Comparison of ENCODE assay signal across 31 cellular contexts in genomic region chr9:18365651-18366050, GRCh38.
"Had no signal": no experiment of that assay in that cellular context is flagged by ENCODE, and none has a peak within 500 bp of the region (broad histone marks: within the 10 kb centered on the region; RNA-seq: fewer than 3 reads in every experiment).

No MANE protein-coding gene starts in this region.

- DNase-seq: activated B cell treated with CpG ODN at 0.5 μM for 24 hours; activated CD4-positive, alpha-beta T cell treated with anti-CD3 and anti-CD28 coated beads, Interleukin-2, amount 50 U/mL, for 1 hour; activated CD8-positive, alpha-beta T cell treated with anti-CD3 and anti-CD28 coated beads for 36 hours; activated naive CD4-positive, alpha-beta T cell; activated T-cell treated with anti-CD3 and anti-CD28 coated beads, Interleukin-2, amount 50 U/mL, for 48 hours; effector memory CD4-positive, alpha-beta T cell; erythroblast; gastrocnemius medialis; hippocampal formation; left cardiac atrium; mammary epithelial cell; naive B cell; nephron progenitor cell; retina; sigmoid colon; small intestine; stimulated activated CD4-positive, alpha-beta T cell treated with anti-CD3 and anti-CD28 coated beads, Interleukin-4, amount 100 ng/mL, for 24 hours; T-helper 17 cell; T1000; uterus had no signal

- H3K36me3 Mint-ChIP-seq: activated naive CD4-positive, alpha-beta T cell treated with anti-CD3 and anti-CD28 coated beads, Interleukin-2, amount 50 U/mL, for 72 hours; mesothelial cell of epicardium; naive B cell; stimulated activated effector memory CD8-positive, alpha-beta T cell treated with anti-CD3 and anti-CD28 coated beads, Interleukin-12 subunit alpha, Interleukin-12 subunit beta, amount 100 ng/mL, for 72 hours; type B pancreatic cell had no signal

- H3K4me1 Mint-ChIP-seq: central memory CD8-positive, alpha-beta T cell; stimulated activated effector memory CD8-positive, alpha-beta T cell treated with anti-CD3 and anti-CD28 coated beads, Interleukin-12 subunit alpha, Interleukin-12 subunit beta, amount 100 ng/mL, for 72 hours; T-helper 17 cell had no signal

- H3K4me1 ChIP-seq: uterus had no signal

- H3K4me3 Mint-ChIP-seq: activated B cell treated with CpG ODN at 0.5 μM for 24 hours; activated CD8-positive, alpha-beta T cell treated with anti-CD3 and anti-CD28 coated beads for 36 hours; central memory CD8-positive, alpha-beta T cell; mesothelial cell of epicardium; naive B cell; nephron progenitor cell; stimulated activated effector memory CD8-positive, alpha-beta T cell treated with anti-CD3 and anti-CD28 coated beads, Interleukin-12 subunit alpha, Interleukin-12 subunit beta, amount 100 ng/mL, for 72 hours; stimulated activated naive CD8-positive, alpha-beta T cell treated with anti-CD3 and anti-CD28 coated beads, Interleukin-15, Interleukin-2, amounts not matched to agents 100 ng/mL and 50 ng/mL, for 24 hours; T-helper 17 cell; type B pancreatic cell had no signal

- H3K27me3 Mint-ChIP-seq: activated B cell treated with CpG ODN at 0.5 μM for 24 hours; activated CD8-positive, alpha-beta T cell treated with anti-CD3 and anti-CD28 coated beads for 36 hours; central memory CD8-positive, alpha-beta T cell; naive B cell; type B pancreatic cell had no signal

- H3K27me3 ChIP-seq: dorsolateral prefrontal cortex, gastrocnemius medialis, neutrophil, sigmoid colon, uterus had no signal

- H3K36me3 ChIP-seq: gastrocnemius medialis, neutrophil, sigmoid colon, uterus had no signal

- H3K9me3 ChIP-seq: gastrocnemius medialis, neutrophil, sigmoid colon, uterus had no signal

- H3K27ac Mint-ChIP-seq: activated B cell treated with CpG ODN at 0.5 μM for 24 hours; activated CD8-positive, alpha-beta T cell treated with anti-CD3 and anti-CD28 coated beads for 36 hours; activated naive CD4-positive, alpha-beta T cell treated with anti-CD3 and anti-CD28 coated beads, Interleukin-2, amount 50 U/mL, for 72 hours; activated T-helper 2 cell treated with anti-CD3 and anti-CD28 coated beads, Interferon-gamma antibody, Interleukin-2, Interleukin-4, amounts not matched to agents 10 μg/mL and 5 μg/mL and 100 μg/mL, durations not matched to agents 14 hours and 24 hours and 36 hours; mesothelial cell of epicardium; naive B cell; nephron progenitor cell; progenitor cell of endocrine pancreas; stimulated activated effector memory CD8-positive, alpha-beta T cell treated with anti-CD3 and anti-CD28 coated beads, Interleukin-12 subunit alpha, Interleukin-12 subunit beta, amount 100 ng/mL, for 72 hours; stimulated activated naive CD8-positive, alpha-beta T cell treated with anti-CD3 and anti-CD28 coated beads, Interleukin-15, Interleukin-2, amounts not matched to agents 100 ng/mL and 50 ng/mL, for 24 hours; T-helper 17 cell; type B pancreatic cell had no signal

- H3K9me3 Mint-ChIP-seq: activated B cell treated with CpG ODN at 0.5 μM for 24 hours; activated CD8-positive, alpha-beta T cell treated with anti-CD3 and anti-CD28 coated beads for 36 hours; activated T-helper 2 cell treated with anti-CD3 and anti-CD28 coated beads, Interferon-gamma antibody, Interleukin-2, Interleukin-4, amounts not matched to agents 10 μg/mL and 5 μg/mL and 100 μg/mL, durations not matched to agents 14 hours and 24 hours and 36 hours; central memory CD8-positive, alpha-beta T cell; mesothelial cell of epicardium; nephron progenitor cell; type B pancreatic cell had no signal

- H3K4me3 ChIP-seq: coronary artery, dorsolateral prefrontal cortex, gastrocnemius medialis, sigmoid colon, uterus had no signal

- ATAC-seq: activated CD8-positive, alpha-beta T cell treated with anti-CD3 and anti-CD28 coated beads for 36 hours; activated naive CD4-positive, alpha-beta T cell treated with anti-CD3 and anti-CD28 coated beads, Interleukin-2, amount 50 U/mL, for 72 hours; gastrocnemius medialis; left cardiac atrium; stimulated activated effector memory CD8-positive, alpha-beta T cell treated with anti-CD3 and anti-CD28 coated beads, Interleukin-12 subunit alpha, Interleukin-12 subunit beta, amount 100 ng/mL, for 72 hours; T-helper 17 cell had no signal

- H3K27ac ChIP-seq: coronary artery, dorsolateral prefrontal cortex, gastrocnemius medialis, neutrophil, sigmoid colon had no signal
